Comparison of ENCODE assay signal across 8 cellular contexts in the genomic region with DNA sequence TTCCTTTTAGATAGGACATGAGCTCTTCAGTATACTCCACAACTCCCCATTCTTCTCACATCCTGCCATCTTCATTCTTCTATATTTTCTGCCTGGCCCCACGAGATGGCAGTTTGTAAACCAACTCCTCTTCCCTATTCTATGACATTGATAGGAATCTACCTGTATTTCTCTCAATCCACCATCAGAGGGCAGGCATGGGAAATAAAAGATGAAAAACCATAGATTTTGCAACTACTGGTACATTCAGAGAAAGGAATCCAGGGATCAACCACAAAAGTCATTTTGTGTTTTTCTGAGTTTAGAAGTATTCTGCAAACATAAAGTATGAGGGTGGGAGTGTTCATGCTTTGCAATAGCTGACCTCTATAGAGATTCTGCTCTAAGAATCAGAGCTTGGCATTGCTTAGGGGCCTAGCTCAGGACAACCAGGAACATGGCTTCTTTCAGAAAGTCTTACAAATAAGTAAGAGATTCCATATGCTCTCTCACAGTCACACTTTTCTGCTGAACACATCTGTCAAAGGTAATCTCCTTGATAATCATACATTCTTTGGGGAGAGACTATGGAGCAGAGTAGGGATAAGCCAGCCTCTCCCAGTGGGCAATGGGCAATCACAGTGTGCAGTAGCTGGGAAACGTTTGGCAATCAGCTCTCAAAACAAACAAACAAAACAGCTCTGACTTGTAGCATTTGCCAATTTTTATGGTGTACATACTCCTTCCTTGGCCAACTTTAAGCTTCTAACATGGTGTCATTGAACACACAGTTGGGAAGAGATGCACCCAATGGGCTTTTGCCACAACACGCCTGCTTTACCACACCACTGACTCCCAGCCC. TPM values are rescaled to one million over a fixed set of nuclear protein-coding genes. Genes with fewer than 3 reads are reported as not detected.
A peak's percentile ranks its signal among the peaks of the same experiment; 100 is the strongest.
DNase-seq lines count a peak whose midpoint lies in the region; ATAC-seq and TF ChIP-seq lines count a peak whose summit lies in the region.

No MANE protein-coding gene starts in this region.

- no peaks in the 10 kb centered on the region for H3K9me3 Mint-ChIP-seq in memory B cell

- TF ChIP-seq POLR2A in ovary (IDR thresholded peaks at IDR 0.05), result no peak

- H3K27me3 ChIP-seq in ovary, result no peaks in the 10 kb centered on the region

- no peaks in the 10 kb centered on the region for H3K9me3 ChIP-seq in OCI-LY7 (ENCODE audit: low read length)
- no peaks in the 10 kb centered on the region for H3K9me3 ChIP-seq in ovary

- H3K27me3 Mint-ChIP-seq in memory B cell, result peaks cover 11% of the 10 kb centered on the region

- H4K20me1 ChIP-seq in OCI-LY7 (ENCODE audit: insufficient read depth, low read length), result no peaks in the 10 kb centered on the region

- no peak overlapping the region for H3K4me2 ChIP-seq in OCI-LY7 (ENCODE audit: low read length)

- H3K27ac ChIP-seq in OCI-LY7 (ENCODE audit: low read depth, low read length, poor library complexity, severe bottlenecking), result no peak overlapping the region
- H3K27ac ChIP-seq in ovary, result no peak overlapping the region

- peak; percentile 57 for DNase-seq in ACHN
- peak; percentile 66 for DNase-seq in GM04504 (ENCODE audit: low read depth)
- DNase-seq in KG1 (lab: John Stamatoyannopoulos, UW), result peak; percentile 28
- peak; percentile 62 for DNase-seq in OCI-LY7 (ENCODE audit: low spot score)
- peak; percentile 60 for DNase-seq in dermis blood vessel endothelial cell
- DNase-seq in memory B cell (ENCODE audit: low spot score in 2 of 2), result peak in 1 of 2 donors; percentile 17
- DNase-seq in ovary, result no peak

- no peak overlapping the region for H3K4me3 Mint-ChIP-seq in memory B cell

- TF ChIP-seq CTCF in OCI-LY7 (conservative IDR thresholded peaks at IDR 0.05; ENCODE audit: low read length), result peak; percentile 88
- TF ChIP-seq CTCF in ovary (IDR thresholded peaks at IDR 0.05), result peak in 1 of 3 donors; percentile 30

- WGBS in ovary, 3 donors, result 45 to 49% (median 46%) methylated on average over 3 of the region's 3 CpGs

- CTCF ChIA-PET in OCI-LY7 (lab: Charles Lee; ENCODE audit: unreplicated experiment), result no interaction called here

- H2AFZ ChIP-seq in OCI-LY7 (ENCODE audit: low read length), result no peak overlapping the region

- H3K36me3 ChIP-seq in OCI-LY7 (ENCODE audit: insufficient read depth, low read length) (no peaks in the 10 kb centered on the region), ovary (no peaks in the 10 kb centered on the region)

- no peaks in the 10 kb centered on the region for H3K4me1 ChIP-seq in OCI-LY7 (ENCODE audit: insufficient read depth, low read length, poor library complexity, severe bottlenecking)
- no peaks in the 10 kb centered on the region for H3K4me1 ChIP-seq in ovary (ENCODE audit: insufficient read depth)

- no peaks in the 10 kb centered on the region for H3K9me2 ChIP-seq in OCI-LY7 (ENCODE audit: insufficient read depth, low read length)

- POLR2A ChIA-PET in OCI-LY7 (lab: Charles Lee), result interaction anchor here (0.7 kb wide), 2 partner anchors 15 to 177 kb away, joined by 3 to 4 read pairs; no protein-coding TSS in a partner anchor

- H3K4me3 ChIP-seq in OCI-LY7 (ENCODE audit: low read depth, low read length, poor library complexity, severe bottlenecking) (no peak overlapping the region), ovary (no peak overlapping the region)

- ATAC-seq in memory B cell (ENCODE audit: low read depth) (peak; percentile 49), HG02588 (IDR thresholded peaks at IDR 0.05; ENCODE audit: unreplicated experiment) (no peak)

- no peak overlapping the region for H3K27ac Mint-ChIP-seq in memory B cell

- in situ Hi-C loops in ACHN (cut with HindIII; ENCODE audit: low pct_ligation_motif_present, low pct_unique_long_range_greater_than_20kb, low sequenced_read_pairs), result no loop called here

- no peaks in the 10 kb centered on the region for H3K79me2 ChIP-seq in OCI-LY7 (ENCODE audit: insufficient read depth, low read depth, low read length)

- no peaks in the 10 kb centered on the region for H3K36me3 Mint-ChIP-seq in memory B cell

- peaks cover 3% of the 10 kb centered on the region for H3K4me1 Mint-ChIP-seq in memory B cell

- intact Hi-C loops in OCI-LY7 (cut with micrococcal nuclease; ENCODE audit: unreplicated experiment) (loop anchor here (1.0 to 5.0 kb wide), 3 partner anchors 74 to 294 kb away; no protein-coding TSS in a partner anchor), ovary (cut with DNase I) (no loop called here)

- no TSS peak for BruUV-seq in OCI-LY7 (replicated peaks; lab: Mats Ljungman, UMichigan)

- no peak for TF ChIP-seq EP300 in ovary (IDR thresholded peaks at IDR 0.05)

RNA-seq across cellular contexts. Expression of a gene that starts 43.1 kb away (rescaled TPM):
- 71.8 and 91.3 TPM in 2 replicates for total RNA-seq in OCI-LY7 (2014; rRNA removed; shearing (Covaris generic))
- 70.5 and 81.3 TPM in 2 replicates for total RNA-seq in OCI-LY7 (2022)
- total RNA-seq in dermis blood vessel endothelial cell, result 51.3 and 60.6 TPM in 2 replicates
- total RNA-seq in ovary, result 10 to 100 TPM; 73.4 to 99.3 (median 76.6) TPM
- polyA plus RNA-seq in ovary, result 10 to 100 TPM; 34.7 to 45.4 TPM

Comparison
In these comparisons a context has a peak if more than half of its experiments do, and no peak if none do; other contexts are left out.
1. DNase-seq: peak in ACHN (single experiment), GM04504 (single experiment), KG1 (single experiment), OCI-LY7 (single experiment) and dermis blood vessel endothelial cell (single experiment); none in ovary (0 of 5).